In genomic region chr6:82322386-82322785, GRCh38 we compare ENCODE assay signal across 29 cellular contexts. TPM values are rescaled to one million over a fixed set of nuclear protein-coding genes. Genes with fewer than 3 reads are reported as not detected.
"Had no signal": no experiment of that assay in that cellular context is flagged by ENCODE, and none has a peak within 500 bp of the region (broad histone marks: within the 10 kb centered on the region; RNA-seq: fewer than 3 reads in every experiment).

No MANE protein-coding gene starts in this region.

- H3K9me3 ChIP-seq: body of pancreas, breast epithelium had no signal

- DNase-seq: activated CD4-positive, alpha-beta T cell treated with anti-CD3 and anti-CD28 coated beads for 36 hours; activated CD4-positive, alpha-beta T cell treated with anti-CD3 and anti-CD28 coated beads, Interleukin-2, amount 10 ng/mL, durations not matched to agents 7 days and 5 days; activated CD4-positive, alpha-beta T cell treated with anti-CD3 and anti-CD28 coated beads, Interleukin-2, amount 50 U/mL, for 48 hours; activated CD8-positive, alpha-beta T cell treated with anti-CD3 and anti-CD28 coated beads, Interleukin-2, amount 10 ng/mL, durations not matched to agents 7 days and 5 days; activated gamma-delta T cell; activated naive CD4-positive, alpha-beta T cell treated with Interleukin-2 at 50 U/mL for 16 hours; activated naive CD8-positive, alpha-beta T cell treated with anti-CD3 and anti-CD28 coated beads, Interleukin-2, amount 10 ng/mL, durations not matched to agents 7 days and 5 days; activated T-cell treated with anti-CD3 and anti-CD28 coated beads, Interleukin-2, amount 50 U/mL, for 24 hours; body of pancreas; Karpas-422; KBM-7; MV-4-11; NCI-H1092; NCI-H1436 treated with DMSO at 0.1 percent for 48 hours; NCI-H1694 treated with DMSO at 0.1 percent for 48 hours; NCI-H2029; NCI-H510A; NCI-H526; NCI-H748 treated with DMSO at 0.1 percent for 48 hours; NK-92 treated with Interleukin-12 subunit alpha and Interleukin-12 subunit beta, amount 100 ng/mL, for 24 hours; PC-9; SIG-M5 had no signal

- H3K27ac ChIP-seq: body of pancreas, breast epithelium, PC-9, RWPE1 had no signal

- H3K4me3 ChIP-seq: body of pancreas, breast epithelium, PC-9 had no signal

- H3K27me3 ChIP-seq: body of pancreas, breast epithelium had no signal

- H3K36me3 ChIP-seq: breast epithelium had no signal

- FAIRE-seq: astrocyte, RCC 7860, TTC549 had no signal

- H3K4me2 ChIP-seq: PC-9 had no signal

- ATAC-seq: activated CD4-positive, alpha-beta T cell treated with anti-CD3 and anti-CD28 coated beads for 36 hours; activated CD8-positive, alpha-beta T cell treated with anti-CD3 and anti-CD28 coated beads, Interleukin-2, amount 10 ng/mL, durations not matched to agents 7 days and 5 days; body of pancreas; Right ventricle myocardium inferior had no signal

- H3K4me1 ChIP-seq: body of pancreas, breast epithelium had no signal

- H2AFZ ChIP-seq: PC-9 had no signal

RNA-seq across cellular contexts. Expression of gene TPBG, which starts 41.2 kb away (rescaled TPM):
- total RNA-seq: activated CD8-positive, alpha-beta T cell treated with anti-CD3 and anti-CD28 coated beads, Interleukin-2, amount 10 ng/mL, durations not matched to agents 7 days and 5 days; activated T-helper 2 cell treated with anti-CD3 and anti-CD28 coated beads, Interferon-gamma antibody, Interleukin-2, Interleukin-4, amounts not matched to agents 10 μg/mL and 5 μg/mL and 100 μg/mL, durations not matched to agents 14 hours and 24 hours and 36 hours had no signal
